ENCODE assay signal across 10 cellular contexts in genomic region chr18:46660955-46661749, GRCh38. TPM values are rescaled to one million over a fixed set of nuclear protein-coding genes. Genes with fewer than 3 reads are reported as not detected.
DNase-seq lines count a peak whose midpoint lies in the region; ATAC-seq and TF ChIP-seq lines count a peak whose summit lies in the region.
"Had no signal": no experiment of that assay in that cellular context is flagged by ENCODE, and none has a peak within 500 bp of the region (broad histone marks: within the 10 kb centered on the region; RNA-seq: fewer than 3 reads in every experiment).

No MANE protein-coding gene starts in this region.

- H3F3A ChIP-seq in GM23338 (replicated peaks; ENCODE audit: low read depth) = no peaks in the 10 kb centered on the region

- ATAC-seq in GM23338 (peak; percentile 55), HG02938 (IDR thresholded peaks at IDR 0.05; ENCODE audit: unreplicated experiment) (no peak), HG02642 (IDR thresholded peaks at IDR 0.05; ENCODE audit: poor library complexity, unreplicated experiment) (no peak)
- no peak for ATAC-seq in stimulated activated effector memory CD8-positive, alpha-beta T cell treated with anti-CD3 and anti-CD28 coated beads, Interleukin-12 subunit alpha, Interleukin-12 subunit beta, amount 100 ng/mL, for 72 hours
- ATAC-seq: sciatic nerve had no signal

- no peak overlapping the region for H3K4me3 ChIP-seq in GM23338

- H3K4me3 Mint-ChIP-seq in GM23338 = no peak overlapping the region
- no peak overlapping the region for H3K4me3 Mint-ChIP-seq in stimulated activated effector memory CD8-positive, alpha-beta T cell treated with anti-CD3 and anti-CD28 coated beads, Interleukin-12 subunit alpha, Interleukin-12 subunit beta, amount 100 ng/mL, for 72 hours
- H3K4me3 Mint-ChIP-seq: stimulated activated naive CD8-positive, alpha-beta T cell treated with anti-CD3 and anti-CD28 coated beads, Interleukin-15, Interleukin-2, amounts not matched to agents 100 ng/mL and 50 ng/mL, for 24 hours had no signal

- H3K27me3 ChIP-seq in GM23338 (ENCODE audit: insufficient read depth) = no peaks in the 10 kb centered on the region

- H3K36me3 ChIP-seq in GM23338 (ENCODE audit: insufficient read depth) = no peaks in the 10 kb centered on the region

- no peak overlapping the region for H3K27ac ChIP-seq in GM23338 (ENCODE audit: low read depth)

- no peaks in the 10 kb centered on the region for H3K27me3 Mint-ChIP-seq in GM23338 (ENCODE audit: insufficient read depth, low read depth, poor library complexity)
- H3K27me3 Mint-ChIP-seq: stimulated activated naive CD8-positive, alpha-beta T cell treated with anti-CD3 and anti-CD28 coated beads, Interleukin-15, Interleukin-2, amounts not matched to agents 100 ng/mL and 50 ng/mL, for 24 hours had no signal

- peak; percentile 71 for DNase-seq in GM23338 (ENCODE audit: low spot score)
- DNase-seq in SK-MEL-5 (ENCODE audit: low read depth, low spot score) = peak; percentile 52
- DNase-seq in globus pallidus (ENCODE audit: low spot score) = peak; percentile 90
- DNase-seq in retina = peak; percentile 52
- DNase-seq in GOT3 (lab: John Stamatoyannopoulos, UW) = no peak
- DNase-seq in stimulated activated effector memory CD8-positive, alpha-beta T cell treated with anti-CD3 and anti-CD28 coated beads, Interleukin-12 subunit alpha, Interleukin-12 subunit beta, amount 100 ng/mL, for 72 hours (ENCODE audit: low spot score in 2 of 2) = no peak

- TF ChIP-seq CTCF in GM23338 (conservative IDR thresholded peaks at IDR 0.05; ENCODE audit: low read depth in 2 of 2) = no peak

- no peaks in the 10 kb centered on the region for H3K79me2 ChIP-seq in GM23338 (replicated peaks; ENCODE audit: insufficient read depth)

- no peaks in the 10 kb centered on the region for H3K9me2 ChIP-seq in GM23338 (ENCODE audit: insufficient read depth)

- H2AFZ ChIP-seq in GM23338 = peak overlapping the region; percentile 91

- no peak overlapping the region for H3K27ac Mint-ChIP-seq in GM23338
- no peak overlapping the region for H3K27ac Mint-ChIP-seq in stimulated activated effector memory CD8-positive, alpha-beta T cell treated with anti-CD3 and anti-CD28 coated beads, Interleukin-12 subunit alpha, Interleukin-12 subunit beta, amount 100 ng/mL, for 72 hours
- H3K27ac Mint-ChIP-seq: stimulated activated naive CD8-positive, alpha-beta T cell treated with anti-CD3 and anti-CD28 coated beads, Interleukin-15, Interleukin-2, amounts not matched to agents 100 ng/mL and 50 ng/mL, for 24 hours had no signal

- H3K9me3 Mint-ChIP-seq in GM23338 = peaks cover 9% of the 10 kb centered on the region
- H3K9me3 Mint-ChIP-seq in stimulated activated effector memory CD8-positive, alpha-beta T cell treated with anti-CD3 and anti-CD28 coated beads, Interleukin-12 subunit alpha, Interleukin-12 subunit beta, amount 100 ng/mL, for 72 hours = no peaks in the 10 kb centered on the region
- H3K9me3 Mint-ChIP-seq: stimulated activated naive CD8-positive, alpha-beta T cell treated with anti-CD3 and anti-CD28 coated beads, Interleukin-15, Interleukin-2, amounts not matched to agents 100 ng/mL and 50 ng/mL, for 24 hours had no signal

- in situ Hi-C loops in SK-MEL-5 (cut with HindIII; ENCODE audit: low pct_unique_long_range_greater_than_20kb, low sequenced_read_pairs) = no loop called here

- peaks cover 12% of the 10 kb centered on the region for H3K4me1 ChIP-seq in GM23338 (ENCODE audit: insufficient read depth)

- peaks cover 3% of the 10 kb centered on the region; the same call in 1 of the 3 replicates for H3K36me3 Mint-ChIP-seq in GM23338 (ENCODE audit: low read depth)
- H3K36me3 Mint-ChIP-seq in stimulated activated effector memory CD8-positive, alpha-beta T cell treated with anti-CD3 and anti-CD28 coated beads, Interleukin-12 subunit alpha, Interleukin-12 subunit beta, amount 100 ng/mL, for 72 hours = no peaks in the 10 kb centered on the region

- H4K20me1 ChIP-seq in GM23338 (replicated peaks; ENCODE audit: insufficient read depth) = no peaks in the 10 kb centered on the region

- H3K4me2 ChIP-seq in GM23338 = no peak overlapping the region

- H3K4me1 Mint-ChIP-seq in GM23338 = peaks cover 16% of the 10 kb centered on the region
- H3K4me1 Mint-ChIP-seq in stimulated activated effector memory CD8-positive, alpha-beta T cell treated with anti-CD3 and anti-CD28 coated beads, Interleukin-12 subunit alpha, Interleukin-12 subunit beta, amount 100 ng/mL, for 72 hours = no peaks in the 10 kb centered on the region

TF ChIP-seq in GM23338, 12 proteins besides CTCF, POLR2A, EP300 and RAD21:
- TF ChIP-seq ETS1 (IDR thresholded peaks at IDR 0.05) (no peak), POLR2AphosphoS5 (IDR thresholded peaks at IDR 0.05; ENCODE audit: low read depth) (peak; percentile 26; the same call in 1 of the 2 replicates)

RNA-seq across cellular contexts. Expression of gene LOXHD1, which starts 4.1 kb away (rescaled TPM):
- total RNA-seq in GM23338 (2014; rRNA removed; shearing (Covaris generic)) = 0.16 and 0.17 TPM in 2 replicates
- polyA plus RNA-seq in GM23338 (2016; fragmentation: Nextera tagmentation; extraction: Ambion mirVana) = 0.23 TPM in 1 of 2 replicates, not detected in the other
- total RNA-seq in SK-MEL-5 (2014; rRNA removed; shearing (Covaris generic)) = not detected in 2 replicates
- not detected in 2 replicates for polyA plus RNA-seq in SK-MEL-5 (2015; cell fraction: cytosol; rRNA removed)
- not detected in 2 replicates for polyA plus RNA-seq in SK-MEL-5 (2015; cell fraction: nucleus; rRNA removed)

Comparison
In these comparisons a context has a peak if more than half of its experiments do, and no peak if none do; other contexts are left out.
1. DNase-seq: peak in GM23338 (single experiment), SK-MEL-5 (single experiment), globus pallidus (single experiment) and retina (single experiment); none in GOT3 (single experiment) and stimulated activated effector memory CD8-positive, alpha-beta T cell treated with anti-CD3 and anti-CD28 coated beads, Interleukin-12 subunit alpha, Interleukin-12 subunit beta, amount 100 ng/mL, for 72 hours (0 of 2).